In genomic region chr10:75388082-75388481, GRCh38 we compare ENCODE assay signal across 37 cellular contexts. TPM values are rescaled to one million over a fixed set of nuclear protein-coding genes. Genes with fewer than 3 reads are reported as not detected.
"Had no signal": no experiment of that assay in that cellular context is flagged by ENCODE, and none has a peak within 500 bp of the region (broad histone marks: within the 10 kb centered on the region; RNA-seq: fewer than 3 reads in every experiment).

No MANE protein-coding gene starts in this region.

- H3K4me3 ChIP-seq: MG63 had no signal

- H3K9me3 ChIP-seq: MG63 had no signal

- H3K27ac ChIP-seq: KMS-11 had no signal

- H3K27me3 ChIP-seq: MG63 had no signal

- DNase-seq: Karpas-422, Kasumi-1, MG63, MM.1S, MV-4-11, NCI-H1048, NCI-H1092, NCI-H1092 treated with DMSO at 0.1 percent for 48 hours, NCI-H1105, NCI-H1105 treated with DMSO at 0.1 percent for 48 hours, NCI-H1417, NCI-H1417 treated with DMSO at 0.1 percent for 48 hours, NCI-H1436, NCI-H1436 treated with DMSO at 0.1 percent for 48 hours, NCI-H146, NCI-H1694, NCI-H1694 treated with DMSO at 0.1 percent for 48 hours, NCI-H187, NCI-H187 treated with DMSO at 0.1 percent for 48 hours, NCI-H1930, NCI-H2029, NCI-H2029 treated with DMSO at 0.1 percent for 48 hours, NCI-H2081, NCI-H2081 treated with DMSO at 0.1 percent for 48 hours, NCI-H2107, NCI-H2171, NCI-H2171 treated with DMSO at 0.1 percent for 48 hours, NCI-H2227 treated with DMSO at 0.1 percent for 48 hours, NCI-H226, NCI-H345, NCI-H446, NCI-H446 treated with DMSO at 0.1 percent for 48 hours, NCI-H510A, NCI-H510A treated with DMSO at 0.1 percent for 48 hours had no signal

- H3K36me3 ChIP-seq: MG63 had no signal

RNA-seq across cellular contexts. Expression of gene LRMDA, which starts 43.3 kb away (rescaled TPM):
- total RNA-seq: LHCN-M2, MCF 10A had no signal
